ENCODE assay signal across 8 cellular contexts in genomic region chr1:32014199-32014936, GRCh38. TPM values are rescaled to one million over a fixed set of nuclear protein-coding genes. Genes with fewer than 3 reads are reported as not detected.
DNase-seq lines count a peak whose midpoint lies in the region; ATAC-seq, FAIRE-seq and TF ChIP-seq lines count a peak whose summit lies in the region.

No MANE protein-coding gene starts in this region.

- peak; percentile 24 for ATAC-seq in GM19372 (IDR thresholded peaks at IDR 0.05; ENCODE audit: low read depth, unreplicated experiment)
- ATAC-seq in HG03558 (IDR thresholded peaks at IDR 0.05; ENCODE audit: extremely low read depth, unreplicated experiment) = peak; percentile 8
- ATAC-seq in T-cell (replicated peaks in 1 of 4) = peak in 2 of 4 experiments; percentile 1
- ATAC-seq in K562 = peak; percentile 65

- peak overlapping the region; percentile 90 to 99 (median 97) for H3K27ac Mint-ChIP-seq in CD4-positive, alpha-beta memory T cell
- peak overlapping the region; percentile 85 to 92 for H3K27ac Mint-ChIP-seq in T-cell

- in situ Hi-C loops in K562 (cut with MboI) = no loop called here

- peak; percentile 65 for FAIRE-seq in K562 (lab: Jason Lieb, UNC)

- TF ChIP-seq RAD21 in K562 (CRISPR knock-in tag; conservative IDR thresholded peaks at IDR 0.05 in 1 of 2, IDR thresholded peaks at IDR 0.05 in 1 of 2) = no peak

- peaks cover 27% of the 10 kb centered on the region for H4K20me1 ChIP-seq in K562 (replicated peaks; ENCODE audit: control insufficient read depth, insufficient read depth, low read length)

- no peaks in the 10 kb centered on the region for H3K9me1 ChIP-seq in K562 (ENCODE audit: control insufficient read depth, insufficient read depth, low read length)

- POLR2A ChIA-PET in CD4-positive, alpha-beta memory T cell (lab: Charles Lee; ENCODE audit: partially characterized antibody) = interaction anchor here (0.6 to 4.0 kb wide), 19 partner anchors 9 to 380 kb away, joined by 3 to 48 read pairs (median 4); partner anchors contain the start of genes BSDC1, KPNA6, PEF1 and PTP4A2
- POLR2A ChIA-PET in T-cell (lab: Charles Lee) = interaction anchor here in 1 of 2 donors (0.6 kb wide), 1 partner anchor 10 kb away, joined by 3 read pairs; no protein-coding TSS in a partner anchor
- POLR2A ChIA-PET in K562 (lab: Yijun Ruan, JAX) = interaction anchor here (0.5 to 2.4 kb wide), 8 partner anchors 10 to 955 kb away, joined by 3 to 15 read pairs (median 3); no protein-coding TSS in a partner anchor

- DNase-seq in CD4-positive, alpha-beta memory T cell = peak in 4 of 5 donors; percentile 14 to 58 (median 26)
- peak in 16 of 34 experiments; percentile 2 to 28 (median 8) for DNase-seq in T-cell
- DNase-seq in K562 (ENCODE audit: extremely low read depth in 1 of 4, low spot score in 3 of 4) = peak; percentile 65 to 77 (median 70)
- DNase-seq in sigmoid colon = peak; percentile 79
- DNase-seq in COR-L47 (lab: John Stamatoyannopoulos, UW) = no peak

- peak overlapping the region; percentile 95 for H3K27ac ChIP-seq in CD4-positive, alpha-beta memory T cell (ENCODE audit: low read depth, low read length)
- H3K27ac ChIP-seq in K562 (ENCODE audit: extremely low read depth, low read depth, low read length) (peak overlapping the region; percentile 95), sigmoid colon (peak overlapping the region; percentile 96 to 100 (median 99))

- peaks cover 56% of the 10 kb centered on the region for H3K79me2 ChIP-seq in K562 (ENCODE audit: control insufficient read depth, insufficient read depth, low read length)

- peak overlapping the region; percentile 89 to 100 for H3K4me3 ChIP-seq in CD4-positive, alpha-beta memory T cell (ENCODE audit: low read length in 2 of 2)
- H3K4me3 ChIP-seq in K562 (peak overlapping the region; percentile 82), iPS-15b (ENCODE audit: low read depth, low read length) (peak overlapping the region; percentile 89), sigmoid colon (peak overlapping the region; percentile 74 to 100 (median 88))

- WGBS in K562 (ENCODE audit: insufficient coverage, low coverage, missing lambda C conversion rate) = under 1% methylated on average over 52 of the region's 54 CpGs
- 0% methylated on average over 54 of the region's 54 CpGs for WGBS in sigmoid colon, 2 donors

- no peaks in the 10 kb centered on the region for H3K9me3 ChIP-seq in CD4-positive, alpha-beta memory T cell (ENCODE audit: control insufficient read depth in 1 of 2, low read length in 2 of 2)
- no peaks in the 10 kb centered on the region for H3K9me3 ChIP-seq in K562 (replicated peaks; ENCODE audit: control insufficient read depth, insufficient read depth, low read depth, low read length)
- no peaks in the 10 kb centered on the region for H3K9me3 ChIP-seq in iPS-15b (ENCODE audit: control insufficient read depth, insufficient read depth, low read length)
- no peaks in the 10 kb centered on the region for H3K9me3 ChIP-seq in sigmoid colon

- no peaks in the 10 kb centered on the region for H3K27me3 ChIP-seq in CD4-positive, alpha-beta memory T cell (ENCODE audit: insufficient read depth, low read length)
- H3K27me3 ChIP-seq in K562 (ENCODE audit: control insufficient read depth in 2 of 2, insufficient read depth in 2 of 2, low read length in 2 of 2) (no peaks in the 10 kb centered on the region), iPS-15b (ENCODE audit: control insufficient read depth, insufficient read depth, low read length) (peaks cover 9% of the 10 kb centered on the region), sigmoid colon (no peaks in the 10 kb centered on the region)

- intact Hi-C loops in CD4-positive, alpha-beta memory T cell (cut with micrococcal nuclease) = no loop called here
- intact Hi-C loops in K562 (cut with micrococcal nuclease) = loop anchor here (5.0 to 10.0 kb wide), 2 partner anchors 37 to 170 kb away; no protein-coding TSS in a partner anchor
- intact Hi-C loops in sigmoid colon (cut with DNase I) = loop anchor here (2.0 to 5.0 kb wide), 2 partner anchors 58 to 77 kb away; partner anchors contain the start of genes PTP4A2 and TMEM39B

- CTCF ChIA-PET in CD4-positive, alpha-beta memory T cell (lab: Charles Lee; ENCODE audit: partially characterized antibody) = interaction anchor here (0.7 to 4.8 kb wide), 4 partner anchors 9 to 94 kb away, joined by 3 to 16 read pairs (median 5); partner anchors contain the start of gene KPNA6
- CTCF ChIA-PET in T-cell (lab: Charles Lee) (no interaction called here), K562 (lab: Yijun Ruan, JAX; ENCODE audit: low intra/inter-chr PET ratio) (no interaction called here)

- BruUV-seq in K562 (replicated peaks; lab: Mats Ljungman, UMichigan) = no TSS peak

- H3K36me3 Mint-ChIP-seq in CD4-positive, alpha-beta memory T cell = peaks cover 4 to 24% of the 10 kb centered on the region in 2 donors
- peaks cover 7% of the 10 kb centered on the region for H3K36me3 Mint-ChIP-seq in T-cell

- H3K4me1 Mint-ChIP-seq in CD4-positive, alpha-beta memory T cell = peaks cover 24 to 44% (median 32%) of the 10 kb centered on the region in 4 donors
- H3K4me1 Mint-ChIP-seq in T-cell = peaks cover 40 to 50% (median 46%) of the 10 kb centered on the region in 3 donors

- no peaks in the 10 kb centered on the region for H3K27me3 Mint-ChIP-seq in CD4-positive, alpha-beta memory T cell
- no peaks in the 10 kb centered on the region for H3K27me3 Mint-ChIP-seq in T-cell

- H3K4me2 ChIP-seq in K562 (ENCODE audit: insufficient read depth, low read length) = peak overlapping the region; percentile 87

- TF ChIP-seq EP300 in K562 (IDR thresholded peaks at IDR 0.05; ENCODE audit: low read length) (no peak), sigmoid colon (IDR thresholded peaks at IDR 0.05) (no peak)

- no peaks in the 10 kb centered on the region for H3K36me3 ChIP-seq in CD4-positive, alpha-beta memory T cell (ENCODE audit: insufficient read depth, low read length)
- H3K36me3 ChIP-seq in K562 (ENCODE audit: control insufficient read depth, insufficient read depth, low read length) = peaks cover 29% of the 10 kb centered on the region
- H3K36me3 ChIP-seq in iPS-15b (ENCODE audit: control insufficient read depth, insufficient read depth, low read length) = no peaks in the 10 kb centered on the region
- no peaks in the 10 kb centered on the region for H3K36me3 ChIP-seq in sigmoid colon

- 0 out of 2 replicates have a peak, but pooled peaks have one; percentile 18 for TF ChIP-seq POLR2A in K562 (conservative IDR thresholded peaks at IDR 0.05)
- TF ChIP-seq POLR2A in sigmoid colon (IDR thresholded peaks at IDR 0.05) = peak in 1 of 2 donors; percentile 8

- H3K4me1 ChIP-seq in CD4-positive, alpha-beta memory T cell (ENCODE audit: insufficient read depth, low read length) = peaks cover 45% of the 10 kb centered on the region
- H3K4me1 ChIP-seq in K562 (replicated peaks in 1 of 2; ENCODE audit: control insufficient read depth in 2 of 2, insufficient read depth in 2 of 2, low read length in 2 of 2) = peaks cover 19 to 41% of the 10 kb centered on the region in 2 experiments; a peak in 4 of 5 replicates
- H3K4me1 ChIP-seq in iPS-15b (ENCODE audit: control insufficient read depth, insufficient read depth, low read length) = peaks cover 5% of the 10 kb centered on the region
- peaks cover 0 to 49% (median 43%) of the 10 kb centered on the region in 4 donors for H3K4me1 ChIP-seq in sigmoid colon

- H3K9ac ChIP-seq in K562 (ENCODE audit: insufficient read depth in 1 of 2, low read depth in 2 of 2, low read length in 2 of 2) (peak overlapping the region; percentile 96 to 98), iPS-15b (ENCODE audit: low read depth, low read length) (peak overlapping the region; percentile 90)

- TF ChIP-seq CTCF in K562 (IDR thresholded peaks at IDR 0.05 in 2 of 3, conservative IDR thresholded peaks at IDR 0.05 in 1 of 3; ENCODE audit: insufficient read depth in 2 of 3, low read depth in 1 of 3, low read length in 3 of 3) (0 out of 6 replicates have a peak, but pooled peaks of 1 of the 3 experiments have one; percentile 12), sigmoid colon (IDR thresholded peaks at IDR 0.05) (no peak)

- H3K4me3 Mint-ChIP-seq in CD4-positive, alpha-beta memory T cell = peak overlapping the region; percentile 89 to 99 (median 98)
- H3K4me3 Mint-ChIP-seq in T-cell = peak overlapping the region; percentile 93 to 98 (median 96)

- peaks cover 0 to 4% (median 0%) of the 10 kb centered on the region in 8 donors for H3K9me3 Mint-ChIP-seq in CD4-positive, alpha-beta memory T cell
- H3K9me3 Mint-ChIP-seq in T-cell = no peaks in the 10 kb centered on the region

- H2AFZ ChIP-seq in K562 (ENCODE audit: low read depth, low read length) = peak overlapping the region; percentile 83; the same call in 1 of the 2 replicates

RNA-seq across cellular contexts. Expression of gene KHDRBS1, which starts 0.7 kb away (rescaled TPM):
- 100 to 1,000 TPM; 114 to 122 TPM for total RNA-seq in CD4-positive, alpha-beta memory T cell
- 100 to 1,000 TPM in 1 of 2 donors, 10 to 100 TPM in 1; 70.8 to 116 TPM for polyA plus RNA-seq in CD4-positive, alpha-beta memory T cell
- total RNA-seq in T-cell = 100 to 1,000 TPM in 3 of 5 donors, 10 to 100 TPM in 2; 98.9 to 115 (median 111) TPM
- 35.0 and 69.1 TPM in 2 replicates for total RNA-seq in K562 (2011; cell fraction: chromatin; rRNA removed; ENCODE audit: low replicate concordance)
- 25.7 and 30.0 TPM in 2 replicates for total RNA-seq in K562 (2011; cell fraction: nucleolus; rRNA removed)
- total RNA-seq in K562 (2011; cell fraction: nucleoplasm; rRNA removed) = 48.0 and 76.6 TPM in 2 replicates
- 119 and 120 TPM in 2 replicates for total RNA-seq in K562 (2014; rRNA removed)
- 114 and 125 TPM in 2 replicates for total RNA-seq in K562 (2014; rRNA removed; fragmentation: Illumina TruSeq; extraction: Trizol)
- 97.2 and 102 TPM in 2 replicates for total RNA-seq in K562 (2015; rRNA removed; fragmentation: Illumina TruSeq; extraction: Trizol)
- total RNA-seq in K562 (2021) = 234 and 257 TPM in 2 replicates
- 53.7 and 55.5 TPM in 2 replicates for polyA plus RNA-seq in K562 (2011; rRNA removed)
- 42.2 and 48.3 TPM in 2 replicates for polyA plus RNA-seq in K562 (2011; cell fraction: cytosol; rRNA removed)
- polyA plus RNA-seq in K562 (2011; cell fraction: nucleus; rRNA removed) = 41.0 and 48.4 TPM in 2 replicates
- polyA plus RNA-seq in K562 (2012) = 191 and 193 TPM in 2 replicates
- 199 and 203 TPM in 2 replicates for polyA plus RNA-seq in K562 (2014; fragmentation: Illumina TruSeq; extraction: Trizol)
- polyA plus RNA-seq in K562 (2014; fragmentation: Nextera tagmentation; extraction: Ambion mirVana) = 10 to 100 TPM; 48.4 to 53.2 TPM
- polyA plus RNA-seq in K562 (2014; rRNA removed) = 116 and 140 TPM in 2 replicates
- 36.1 and 52.7 TPM in 2 replicates for polyA minus RNA-seq in K562 (2011; rRNA and poly(A)+ RNA removed)
- 70.3 and 82.8 TPM in 2 replicates for polyA minus RNA-seq in K562 (2011; cell fraction: cytosol; rRNA and poly(A)+ RNA removed)
- 17.4 and 34.9 TPM in 2 replicates for polyA minus RNA-seq in K562 (2011; cell fraction: nucleus; rRNA and poly(A)+ RNA removed)
- 10 to 100 TPM; 67.2 to 80.6 (median 73.6) TPM for total RNA-seq in sigmoid colon
- 10 to 100 TPM; 58.0 to 83.7 (median 66.1) TPM for polyA plus RNA-seq in sigmoid colon

RNA-seq across cellular contexts. Expression of gene TMEM39B, which starts 58.4 kb away (rescaled TPM):
- total RNA-seq in CD4-positive, alpha-beta memory T cell = 10 to 100 TPM; 18.4 to 19.1 TPM
- 1 to 10 TPM; 1.1 to 4.2 TPM for polyA plus RNA-seq in CD4-positive, alpha-beta memory T cell
- 10 to 100 TPM; 14.5 to 28.1 (median 24.5) TPM for total RNA-seq in T-cell
- 12.4 and 38.5 TPM in 2 replicates for total RNA-seq in K562 (2011; cell fraction: chromatin; rRNA removed; ENCODE audit: low replicate concordance)
- total RNA-seq in K562 (2011; cell fraction: nucleolus; rRNA removed) = 42.0 and 48.5 TPM in 2 replicates
- 31.2 and 37.3 TPM in 2 replicates for total RNA-seq in K562 (2011; cell fraction: nucleoplasm; rRNA removed)
- total RNA-seq in K562 (2014; rRNA removed) = 6.0 and 9.5 TPM in 2 replicates
- total RNA-seq in K562 (2014; rRNA removed; fragmentation: Illumina TruSeq; extraction: Trizol) = 4.9 and 6.9 TPM in 2 replicates
- total RNA-seq in K562 (2015; rRNA removed; fragmentation: Illumina TruSeq; extraction: Trizol) = 10.9 and 11.0 TPM in 2 replicates
- 28.5 and 29.3 TPM in 2 replicates for total RNA-seq in K562 (2021)
- 9.7 and 22.5 TPM in 2 replicates for polyA plus RNA-seq in K562 (2011; rRNA removed)
- polyA plus RNA-seq in K562 (2011; cell fraction: cytosol; rRNA removed) = 35.8 and 45.0 TPM in 2 replicates
- polyA plus RNA-seq in K562 (2011; cell fraction: nucleus; rRNA removed) = 26.6 and 34.6 TPM in 2 replicates
- 27.8 and 28.1 TPM in 2 replicates for polyA plus RNA-seq in K562 (2012)
- 17.4 and 17.7 TPM in 2 replicates for polyA plus RNA-seq in K562 (2014; fragmentation: Illumina TruSeq; extraction: Trizol)
- 1 to 10 TPM in 1 of 2 experiments, under 1 TPM in 1; 0.92 to 3.5 TPM for polyA plus RNA-seq in K562 (2014; fragmentation: Nextera tagmentation; extraction: Ambion mirVana)
- polyA plus RNA-seq in K562 (2014; rRNA removed) = 10.9 and 12.2 TPM in 2 replicates
- polyA minus RNA-seq in K562 (2011; rRNA and poly(A)+ RNA removed) = 12.3 and 16.2 TPM in 2 replicates
- polyA minus RNA-seq in K562 (2011; cell fraction: cytosol; rRNA and poly(A)+ RNA removed) = 24.0 and 24.4 TPM in 2 replicates
- polyA minus RNA-seq in K562 (2011; cell fraction: nucleus; rRNA and poly(A)+ RNA removed) = 11.2 and 12.8 TPM in 2 replicates
- 1 to 10 TPM; 2.0 to 6.7 (median 3.7) TPM for total RNA-seq in sigmoid colon
- polyA plus RNA-seq in sigmoid colon = 10 to 100 TPM in 1 of 3 donors, 1 to 10 TPM in 2; 3.6 to 11.9 (median 3.7) TPM
